ENCODE assay signal across 8 cellular contexts in genomic region chr2:219688560-219689445, GRCh38.
DNase-seq lines count a peak whose midpoint lies in the region; FAIRE-seq and TF ChIP-seq lines count a peak whose summit lies in the region.

No MANE protein-coding gene starts in this region.

- peak; percentile 95 for DNase-seq in ACHN
- DNase-seq in HTR-8/SVneo (ENCODE audit: insufficient read length, low spot score): peak; percentile 67
- DNase-seq in MCF 10A (ENCODE audit: unreplicated experiment): peak; percentile 78
- DNase-seq in keratinocyte (ENCODE audit: low read depth, low spot score): peak; percentile 91
- DNase-seq in posterior cingulate gyrus: no peak
- no peak for DNase-seq in NCI-H1930 (lab: John Stamatoyannopoulos, UW)
- DNase-seq in cerebellum (ENCODE audit: low spot score): no peak
- DNase-seq in activated gamma-delta T cell (lab: John Stamatoyannopoulos, UW): no peak

- H3K27me3 Mint-ChIP-seq in MCF 10A (ENCODE audit: insufficient read depth, unreplicated experiment): no peaks in the 10 kb centered on the region

- TF ChIP-seq CTCF in MCF 10A (IDR thresholded peaks at IDR 0.05; ENCODE audit: unreplicated experiment) (no peak), keratinocyte (optimal IDR thresholded peaks at IDR 0.05 in 1 of 3, IDR thresholded peaks at IDR 0.05 in 1 of 3, conservative IDR thresholded peaks at IDR 0.05 in 1 of 3; ENCODE audit: extremely low read depth in 1 of 3, insufficient read depth in 2 of 3, low read length in 3 of 3) (no peak)

- peak overlapping the region; percentile 80 for H3K9ac ChIP-seq in keratinocyte (ENCODE audit: control insufficient read depth, extremely low read depth, insufficient read depth, low read length)

- POLR2A ChIA-PET in MCF 10A (lab: Yijun Ruan, JAX): interaction anchor here (0.6 to 5.0 kb wide), 22 partner anchors 10 to 675 kb away, joined by 3 to 61 read pairs (median 4); partner anchors contain the start of genes CHPF, GMPPA, INHA and OBSL1

- peak overlapping the region; percentile 74 for H3K4me2 ChIP-seq in keratinocyte (ENCODE audit: control insufficient read depth, extremely low read depth, insufficient read depth, low read depth, low read length)

- peak overlapping the region; percentile 57 for H3K4me3 Mint-ChIP-seq in MCF 10A (ENCODE audit: unreplicated experiment)

- H3K79me2 ChIP-seq in keratinocyte (ENCODE audit: control insufficient read depth, insufficient read depth, low read length): no peaks in the 10 kb centered on the region

- H3K9me3 ChIP-seq in keratinocyte (ENCODE audit: control insufficient read depth, low read depth, low read length): no peaks in the 10 kb centered on the region

- intact Hi-C loops in MCF 10A (cut with micrococcal nuclease): loop anchor here (1.0 to 5.0 kb wide), 6 partner anchors 47 to 287 kb away; partner anchors contain the start of gene STK11IP
- intact Hi-C loops in posterior cingulate gyrus (cut with DNase I): loop anchor here (5.0 kb wide), 1 partner anchor 147 kb away; the partner anchor contains the start of genes CHPF and TMEM198

- peak overlapping the region; percentile 99 for H3K27ac ChIP-seq in keratinocyte (ENCODE audit: control insufficient read depth, insufficient read depth, low read length)

- no peaks in the 10 kb centered on the region for H3K9me1 ChIP-seq in keratinocyte (ENCODE audit: control insufficient read depth, extremely low read depth, insufficient read depth, low read length)

- peaks cover 6% of the 10 kb centered on the region for H3K36me3 Mint-ChIP-seq in MCF 10A (ENCODE audit: insufficient read depth, unreplicated experiment)

- dilution Hi-C loops in keratinocyte (cut with MboI; ENCODE audit: extremely low pct_ligation_motif_present, low sequenced_read_pairs): no loop called here

- FAIRE-seq in HTR-8/SVneo (lab: Jason Lieb, UNC) (peak; percentile 86), keratinocyte (lab: Jason Lieb, UNC) (peak; percentile 96)

- peaks cover 50% of the 10 kb centered on the region for H3K4me1 ChIP-seq in keratinocyte (ENCODE audit: control insufficient read depth, extremely low read depth, insufficient read depth, low read length)

- no peaks in the 10 kb centered on the region for H4K20me1 ChIP-seq in keratinocyte (ENCODE audit: control insufficient read depth, extremely low read depth, insufficient read depth, low read length)

- peak overlapping the region; percentile 3 for H2AFZ ChIP-seq in keratinocyte (ENCODE audit: control insufficient read depth, low read length)

- no peaks in the 10 kb centered on the region for H3K27me3 ChIP-seq in keratinocyte (ENCODE audit: control insufficient read depth, extremely low read depth, insufficient read depth, low read length)

- CTCF ChIA-PET in MCF 10A (lab: Yijun Ruan, JAX): interaction anchor here (0.6 to 12.7 kb wide), 31 partner anchors 9 to 284 kb away, joined by 3 to 220 read pairs (median 4); partner anchors contain the start of genes OBSL1, SLC4A3 and STK11IP

- no TSS peak for BruUV-seq in MCF 10A (replicated peaks; lab: Mats Ljungman, UMichigan)

- H3K27ac Mint-ChIP-seq in MCF 10A (ENCODE audit: low read depth, unreplicated experiment): peak overlapping the region; percentile 89

- no peaks in the 10 kb centered on the region for H3K36me3 ChIP-seq in keratinocyte (ENCODE audit: control insufficient read depth in 2 of 2, extremely low read depth in 1 of 2, insufficient read depth in 2 of 2, low read length in 2 of 2)

- H3K4me1 Mint-ChIP-seq in MCF 10A (ENCODE audit: insufficient read depth, unreplicated experiment): peaks cover 43% of the 10 kb centered on the region

- no peaks in the 10 kb centered on the region for H3K9me3 Mint-ChIP-seq in MCF 10A (ENCODE audit: unreplicated experiment)

- peak overlapping the region in 2 of 3 experiments; percentile 26 to 29 for H3K4me3 ChIP-seq in keratinocyte (ENCODE audit: control insufficient read depth in 2 of 3, extremely low read depth in 1 of 3, insufficient read depth in 2 of 3, low read depth in 1 of 3, low read length in 3 of 3)

- in situ Hi-C loops in ACHN (cut with HindIII; ENCODE audit: low pct_ligation_motif_present, low pct_unique_long_range_greater_than_20kb, low sequenced_read_pairs): no loop called here

Comparison
In these comparisons a context has a peak if more than half of its experiments do, and no peak if none do; other contexts are left out.
1. DNase-seq: peak in ACHN (single experiment), HTR-8/SVneo (single experiment), MCF 10A (single experiment) and keratinocyte (single experiment); none in posterior cingulate gyrus (0 of 10), NCI-H1930 (0 of 2), cerebellum (single experiment) and activated gamma-delta T cell (single experiment).